23 cellular contexts compared by ENCODE assay signal in genomic region chr7:16404631-16405030, GRCh38. TPM values are rescaled to one million over a fixed set of nuclear protein-coding genes. Genes with fewer than 3 reads are reported as not detected.
DNase-seq lines count a peak whose midpoint lies in the region; ATAC-seq and TF ChIP-seq lines count a peak whose summit lies in the region.
"Had no signal": no experiment of that assay in that cellular context is flagged by ENCODE, and none has a peak within 500 bp of the region (broad histone marks: within the 10 kb centered on the region; RNA-seq: fewer than 3 reads in every experiment).

No MANE protein-coding gene starts in this region.

- H3K36me3 ChIP-seq in hepatocyte (replicated peaks; ENCODE audit: insufficient read depth, low read depth), result no peaks in the 10 kb centered on the region

- no peaks in the 10 kb centered on the region for H4K20me1 ChIP-seq in hepatocyte (ENCODE audit: insufficient read depth, poor library complexity, severe bottlenecking)

- WGBS in hepatocyte (ENCODE audit: low lambda C conversion rate, missing lambda C conversion rate), result 100% methylated on average over 1 of the region's 1 CpG
- WGBS in right cardiac atrium, result 97% methylated on average over 1 of the region's 1 CpG

- no peak overlapping the region for H3K4me2 ChIP-seq in hepatocyte
- H3K4me2 ChIP-seq: PC-9, SK-N-SH had no signal

- peak; percentile 16 for DNase-seq in GF-D8 (lab: John Stamatoyannopoulos, UW)
- DNase-seq in KBM-7, result peak; percentile 73
- peak; percentile 94 for DNase-seq in NOMO-1 treated with DMSO at 0.1 percent for 48 hours (lab: John Stamatoyannopoulos, UW; ENCODE audit: unreplicated experiment)
- DNase-seq in hepatocyte (ENCODE audit: low spot score), result no peak
- no peak for DNase-seq in right cardiac atrium
- no peak for DNase-seq in hippocampal formation (lab: John Stamatoyannopoulos, UW)
- DNase-seq: EL, Karpas-422, NCI-H1092 treated with DMSO at 0.1 percent for 48 hours, NCI-H1436 treated with DMSO at 0.1 percent for 48 hours, NCI-H2029, NCI-H2227 treated with DMSO at 0.1 percent for 48 hours, NCI-H510A treated with DMSO at 0.1 percent for 48 hours, NCI-H774, PC-9, RPMI8226, SHP77, SK-N-SH, T-helper 1 cell had no signal

- no peak overlapping the region for H3K4me3 ChIP-seq in hepatocyte
- no peak overlapping the region for H3K4me3 ChIP-seq in right cardiac atrium (ENCODE audit: low read length)
- H3K4me3 ChIP-seq: PC-9 had no signal

- in situ Hi-C loops in KBM-7 (cut with MboI; ENCODE audit: low pct_unique_long_range_greater_than_20kb, low sequenced_read_pairs), result no loop called here

- ATAC-seq in GM21367 (IDR thresholded peaks at IDR 0.05; ENCODE audit: unreplicated experiment), result no peak
- ATAC-seq in right cardiac atrium, result no peak
- ATAC-seq in SK-N-SH treated with all-trans-retinoic acid at 6 μM for 48 hours, result no peak
- ATAC-seq: HCT116 had no signal

- no peak overlapping the region for H2AFZ ChIP-seq in hepatocyte
- H2AFZ ChIP-seq: PC-9 had no signal

- no peaks in the 10 kb centered on the region for H3K9me2 ChIP-seq in hepatocyte (replicated peaks; ENCODE audit: insufficient read depth)

- H3K27me3 ChIP-seq in hepatocyte, result no peaks in the 10 kb centered on the region
- H3K27me3 ChIP-seq in right cardiac atrium (ENCODE audit: control insufficient read depth, insufficient read depth), result no peaks in the 10 kb centered on the region

- H3K27ac ChIP-seq in hepatocyte (peak overlapping the region; percentile 26), right cardiac atrium (ENCODE audit: low read length) (no peak overlapping the region)
- H3K27ac ChIP-seq: C4-2B, PC-9 had no signal

- intact Hi-C loops in right cardiac atrium (cut with DNase I), result no loop called here

- H3K4me1 ChIP-seq in hepatocyte (ENCODE audit: insufficient read depth) (no peaks in the 10 kb centered on the region), right cardiac atrium (ENCODE audit: control insufficient read depth, insufficient read depth, low read length) (no peaks in the 10 kb centered on the region)

- no peaks in the 10 kb centered on the region for H3K79me2 ChIP-seq in hepatocyte

- no peaks in the 10 kb centered on the region for H3K9me3 ChIP-seq in hepatocyte (ENCODE audit: low read depth)
- no peaks in the 10 kb centered on the region for H3K9me3 ChIP-seq in right cardiac atrium (ENCODE audit: control insufficient read depth, low read length)
- H3K9me3 ChIP-seq: SK-N-SH had no signal

- TF ChIP-seq CTCF in hepatocyte (IDR thresholded peaks at IDR 0.05; ENCODE audit: poor library complexity), result no peak

TF ChIP-seq in SK-N-SH treated with all-trans-retinoic acid at 6 μM for 48 hours, 23 proteins besides CTCF, POLR2A, EP300 and RAD21:
- TF ChIP-seq ZNF70 (CRISPR knock-in tag; IDR thresholded peaks at IDR 0.05) (no peak), PATZ1 (CRISPR knock-in tag; IDR thresholded peaks at IDR 0.05; ENCODE audit: borderline replicate concordance) (no peak), TSHZ2 (CRISPR knock-in tag; IDR thresholded peaks at IDR 0.05) (no peak), ZC3H10 (CRISPR knock-in tag; IDR thresholded peaks at IDR 0.05) (no peak), ISL1 (CRISPR knock-in tag; IDR thresholded peaks at IDR 0.05) (no peak), ZFP30 (CRISPR knock-in tag; IDR thresholded peaks at IDR 0.05) (no peak), ZNF565 (CRISPR knock-in tag; conservative IDR thresholded peaks at IDR 0.05; ENCODE audit: low read depth) (no peak), POU6F1 (CRISPR knock-in tag; IDR thresholded peaks at IDR 0.05; ENCODE audit: borderline replicate concordance, low read depth) (no peak), TCF4 (CRISPR knock-in tag; IDR thresholded peaks at IDR 0.05; ENCODE audit: borderline replicate concordance) (no peak)

RNA-seq across cellular contexts. Expression of gene CRPPA, which starts 16.7 kb away (rescaled TPM):
- total RNA-seq in hepatocyte (3.4 and 4.4 TPM in 2 replicates), right cardiac atrium (10 to 100 TPM in 3 of 4 donors, 1 to 10 TPM in 1; 8.5 to 13.6 (median 10.5) TPM)
- polyA plus RNA-seq in hepatocyte (2.5 and 3.3 TPM in 2 replicates), right cardiac atrium (2.3 TPM)

Comparison
In these comparisons a context has a peak if more than half of its experiments do, and no peak if none do; other contexts are left out.
1. DNase-seq: peak in GF-D8 (single experiment), KBM-7 (single experiment) and NOMO-1 treated with DMSO at 0.1 percent for 48 hours (single experiment); none in hepatocyte (single experiment), right cardiac atrium (0 of 3) and hippocampal formation (0 of 2).